8 cellular contexts compared by ENCODE assay signal in genomic region chr17:39164675-39165143, GRCh38. TPM values are rescaled to one million over a fixed set of nuclear protein-coding genes. Genes with fewer than 3 reads are reported as not detected.
DNase-seq lines count a peak whose midpoint lies in the region; ATAC-seq and TF ChIP-seq lines count a peak whose summit lies in the region.

No MANE protein-coding gene starts in this region.

- POLR2A ChIA-PET in BJ (lab: Charles Lee): interaction anchor here (0.5 to 1.0 kb wide), 2 partner anchors 12 to 320 kb away, joined by 3 to 13 read pairs; no protein-coding TSS in a partner anchor

- H3F3A ChIP-seq in SU-DHL-6 (ENCODE audit: insufficient read depth): no peaks in the 10 kb centered on the region

- in situ Hi-C loops in transverse colon (cut with MboI; ENCODE audit: low pct_ligation_motif_present in 1 of 4, low pct_unique_long_range_greater_than_20kb in 1 of 4, low sequenced_read_pairs in 3 of 4): loop anchor here in 2 of 4 donors (25.0 kb wide), 2 partner anchors 177 to 302 kb away; partner anchors contain the start of genes LASP1 (in 1 of the 2) and RPL23 (in 1 of the 2)

- TF ChIP-seq POLR2A in transverse colon (IDR thresholded peaks at IDR 0.05): no peak

- TF ChIP-seq CTCF in BJ (IDR thresholded peaks at IDR 0.05; ENCODE audit: insufficient read depth, low read depth, low read length): peak; percentile 94
- peak; percentile 76 for TF ChIP-seq CTCF in SU-DHL-6 (IDR thresholded peaks at IDR 0.05; ENCODE audit: insufficient read depth, low read length, poor library complexity, severe bottlenecking)
- peak; percentile 66 to 93 (median 79) for TF ChIP-seq CTCF in heart right ventricle (IDR thresholded peaks at IDR 0.05)
- TF ChIP-seq CTCF in transverse colon (IDR thresholded peaks at IDR 0.05): peak; percentile 75 to 87 (median 80)

- H3K4me1 ChIP-seq in Karpas-422 (ENCODE audit: low read length) (peaks cover 5% of the 10 kb centered on the region), heart right ventricle (peaks cover 0 to 46% (median 38%) of the 10 kb centered on the region in 9 donors), transverse colon (peaks cover 3 to 37% (median 15%) of the 10 kb centered on the region in 4 donors)

- H3K9me2 ChIP-seq in Karpas-422 (replicated peaks; ENCODE audit: insufficient read depth, low read length): no peaks in the 10 kb centered on the region
- H3K9me2 ChIP-seq in SU-DHL-6 (replicated peaks; ENCODE audit: insufficient read depth, low read length): no peaks in the 10 kb centered on the region

- H3K4me2 ChIP-seq in Karpas-422 (ENCODE audit: low read depth, low read length, poor library complexity, severe bottlenecking): peak overlapping the region; percentile 61
- peak overlapping the region; percentile 36 for H3K4me2 ChIP-seq in SU-DHL-6 (ENCODE audit: low read depth, low read length, poor library complexity, severe bottlenecking)

- peaks cover 19% of the 10 kb centered on the region for H3K4me1 Mint-ChIP-seq in activated naive CD8-positive, alpha-beta T cell treated with anti-CD3 and anti-CD28 coated beads, Interleukin-2, amount 50 U/mL, for 24 hours

- H3K9me3 ChIP-seq in Karpas-422 (ENCODE audit: low read length) (no peaks in the 10 kb centered on the region), SU-DHL-6 (ENCODE audit: insufficient read depth, low read length) (no peaks in the 10 kb centered on the region), heart right ventricle (peaks cover 0 to 4% (median 0%) of the 10 kb centered on the region in 11 donors), transverse colon (peaks cover 0 to 3% of the 10 kb centered on the region in 2 donors)

- H3K36me3 ChIP-seq in BJ (ENCODE audit: control insufficient read depth, insufficient read depth, low read length) (no peaks in the 10 kb centered on the region), Karpas-422 (ENCODE audit: insufficient read depth, low read length) (no peaks in the 10 kb centered on the region), SU-DHL-6 (ENCODE audit: low read length) (no peaks in the 10 kb centered on the region), heart right ventricle (no peaks in the 10 kb centered on the region), transverse colon (no peaks in the 10 kb centered on the region)

- intact Hi-C loops in heart right ventricle (cut with DNase I): loop anchor here in 4 of 10 donors (10.0 kb wide), 2 partner anchors 70 to 80 kb away; no protein-coding TSS in a partner anchor
- intact Hi-C loops in transverse colon (cut with DNase I; ENCODE audit: low total_unique reads): no loop called here

- peaks cover 23% of the 10 kb centered on the region for H3K27me3 ChIP-seq in BJ (ENCODE audit: control insufficient read depth, insufficient read depth, low read length)
- H3K27me3 ChIP-seq in Karpas-422 (ENCODE audit: low read length): no peaks in the 10 kb centered on the region
- no peaks in the 10 kb centered on the region for H3K27me3 ChIP-seq in SU-DHL-6 (ENCODE audit: low read length)
- H3K27me3 ChIP-seq in heart right ventricle: peaks cover 0 to 8% (median 0%) of the 10 kb centered on the region in 7 donors
- H3K27me3 ChIP-seq in transverse colon: peaks cover 8% of the 10 kb centered on the region

- no peaks in the 10 kb centered on the region for H4K20me1 ChIP-seq in Karpas-422 (ENCODE audit: insufficient read depth, low read depth, low read length)
- H4K20me1 ChIP-seq in SU-DHL-6 (ENCODE audit: low read depth, low read length): no peaks in the 10 kb centered on the region

- CTCF ChIA-PET in BJ (lab: Yijun Ruan, JAX): interaction anchor here (0.7 to 4.4 kb wide), 27 partner anchors 10 to 188 kb away, joined by 3 to 73 read pairs (median 7); partner anchors contain the start of genes PLXDC1 and RPL19

- H2AFZ ChIP-seq in Karpas-422 (ENCODE audit: low read length) (peak overlapping the region; percentile 6; the same call in 1 of the 2 replicates), SU-DHL-6 (ENCODE audit: low read depth, low read length, severe bottlenecking) (no peak overlapping the region)

- H3K9ac ChIP-seq in Karpas-422 (ENCODE audit: low read length) (peak overlapping the region; percentile 25), SU-DHL-6 (ENCODE audit: low read length) (no peak overlapping the region)

- no peak overlapping the region for H3K27ac Mint-ChIP-seq in activated naive CD8-positive, alpha-beta T cell treated with anti-CD3 and anti-CD28 coated beads, Interleukin-2, amount 50 U/mL, for 24 hours

- H3K9me3 Mint-ChIP-seq in activated naive CD8-positive, alpha-beta T cell treated with anti-CD3 and anti-CD28 coated beads, Interleukin-2, amount 50 U/mL, for 24 hours: no peaks in the 10 kb centered on the region

- no peak overlapping the region for H3K27ac ChIP-seq in Karpas-422 (ENCODE audit: low read length)
- H3K27ac ChIP-seq in SU-DHL-6 (ENCODE audit: low read depth, low read length): no peak overlapping the region
- peak overlapping the region in 7 of 10 donors; percentile 11 to 63 (median 36) for H3K27ac ChIP-seq in heart right ventricle
- H3K27ac ChIP-seq in transverse colon: peak overlapping the region in 3 of 4 donors; percentile 4 to 47 (median 6)

- peaks cover 2% of the 10 kb centered on the region for H3K36me3 Mint-ChIP-seq in activated naive CD8-positive, alpha-beta T cell treated with anti-CD3 and anti-CD28 coated beads, Interleukin-2, amount 50 U/mL, for 24 hours (ENCODE audit: low read depth)

- WGBS in heart right ventricle, 2 donors: 0% methylated on average over 15 of the region's 15 CpGs
- WGBS in transverse colon (ENCODE audit: low coverage in 1 of 2), 2 donors: 5 to 8% methylated on average over 4 to 14 of the region's 15 CpGs

- H3K27me3 Mint-ChIP-seq in activated naive CD8-positive, alpha-beta T cell treated with anti-CD3 and anti-CD28 coated beads, Interleukin-2, amount 50 U/mL, for 24 hours: peaks cover 30% of the 10 kb centered on the region

- ATAC-seq in GM19395 (IDR thresholded peaks at IDR 0.05; ENCODE audit: unreplicated experiment) (peak; percentile 76), heart right ventricle (peak; percentile 86 to 94 (median 92))
- ATAC-seq in activated naive CD8-positive, alpha-beta T cell treated with anti-CD3 and anti-CD28 coated beads, Interleukin-2, amount 50 U/mL, for 24 hours: peak; percentile 98

- no peak for TF ChIP-seq EP300 in transverse colon (IDR thresholded peaks at IDR 0.05; ENCODE audit: low read depth)

- H3K4me3 Mint-ChIP-seq in activated naive CD8-positive, alpha-beta T cell treated with anti-CD3 and anti-CD28 coated beads, Interleukin-2, amount 50 U/mL, for 24 hours: peak overlapping the region; percentile 90

- H3K79me2 ChIP-seq in Karpas-422 (ENCODE audit: low read length) (no peaks in the 10 kb centered on the region), SU-DHL-6 (ENCODE audit: insufficient read depth, low read length) (no peaks in the 10 kb centered on the region)

- DNase-seq in BJ (ENCODE audit: low read depth) (peak; percentile 51), Karpas-422 (peak; percentile 90), heart right ventricle (peak; percentile 90 to 95), pons (ENCODE audit: low spot score) (peak; percentile 72), transverse colon (peak; percentile 88)
- peak; percentile 86 for DNase-seq in activated naive CD8-positive, alpha-beta T cell treated with anti-CD3 and anti-CD28 coated beads, Interleukin-2, amount 50 U/mL, for 24 hours

- H3K4me3 ChIP-seq in BJ (ENCODE audit: low read depth, low read length): peak overlapping the region; percentile 32
- peak overlapping the region; percentile 20; the same call in 1 of the 2 replicates for H3K4me3 ChIP-seq in Karpas-422 (ENCODE audit: low read length)
- no peak overlapping the region for H3K4me3 ChIP-seq in SU-DHL-6 (ENCODE audit: insufficient read depth, low read length, poor library complexity, severe bottlenecking)
- peak overlapping the region; percentile 32 to 63 (median 58) for H3K4me3 ChIP-seq in heart right ventricle
- H3K4me3 ChIP-seq in transverse colon: peak overlapping the region; percentile 17 to 53 (median 33)

RNA-seq across cellular contexts. Expression of gene ARL5C, which starts 1.3 kb away (rescaled TPM):
- polyA plus RNA-seq in BJ (2011; rRNA removed) (not detected in 2 replicates), heart right ventricle (not detected)
- polyA minus RNA-seq in BJ (2011; rRNA and poly(A)+ RNA removed): 0.05 and 0.10 TPM in 2 replicates
- total RNA-seq in Karpas-422 (2014; rRNA removed; shearing (Covaris generic); ENCODE audit: low replicate concordance): not detected in 2 replicates
- total RNA-seq in heart right ventricle (not detected), transverse colon (not detected)

RNA-seq across cellular contexts. Expression of gene PLXDC1, which starts 13.3 kb away (rescaled TPM):
- 1.8 and 5.0 TPM in 2 replicates for polyA plus RNA-seq in BJ (2011; rRNA removed)
- 0.90 and 1.7 TPM in 2 replicates for polyA minus RNA-seq in BJ (2011; rRNA and poly(A)+ RNA removed)
- not detected in 2 replicates for total RNA-seq in Karpas-422 (2014; rRNA removed; shearing (Covaris generic); ENCODE audit: low replicate concordance)
- total RNA-seq in heart right ventricle: 10 to 100 TPM in 7 of 10 donors, 1 to 10 TPM in 3; 9.1 to 21.3 (median 11.2) TPM
- 10 to 100 TPM in 1 of 2 donors, 1 to 10 TPM in 1; 7.3 to 20.0 TPM for polyA plus RNA-seq in heart right ventricle
- total RNA-seq in transverse colon: 10 to 100 TPM in 1 of 4 donors, 1 to 10 TPM in 3; 1.6 to 26.2 (median 4.3) TPM

RNA-seq across cellular contexts. Expression of gene CACNB1, which starts 32.8 kb away (rescaled TPM):
- polyA plus RNA-seq in BJ (2011; rRNA removed): 6.6 and 8.5 TPM in 2 replicates
- 6.7 and 14.2 TPM in 2 replicates for polyA minus RNA-seq in BJ (2011; rRNA and poly(A)+ RNA removed)
- 9.1 and 13.6 TPM in 2 replicates for total RNA-seq in Karpas-422 (2014; rRNA removed; shearing (Covaris generic); ENCODE audit: low replicate concordance)
- total RNA-seq in heart right ventricle: 1 to 10 TPM; 3.3 to 7.9 (median 4.6) TPM
- polyA plus RNA-seq in heart right ventricle: 10 to 100 TPM in 1 of 2 donors, 1 to 10 TPM in 1; 6.8 to 11.5 TPM
- 10 to 100 TPM; 10.1 to 21.7 (median 11.6) TPM for total RNA-seq in transverse colon

RNA-seq across cellular contexts. Expression of gene RPL19, which starts 35.4 kb away (rescaled TPM):
- 1,903 and 2,002 TPM in 2 replicates for polyA plus RNA-seq in BJ (2011; rRNA removed)
- polyA minus RNA-seq in BJ (2011; rRNA and poly(A)+ RNA removed): 352 and 471 TPM in 2 replicates
- total RNA-seq in Karpas-422 (2014; rRNA removed; shearing (Covaris generic); ENCODE audit: low replicate concordance): 2,922 and 4,663 TPM in 2 replicates
- 1,000 to 10,000 TPM in 3 of 10 donors, 100 to 1,000 TPM in 7; 907 to 1,150 (median 965) TPM for total RNA-seq in heart right ventricle
- polyA plus RNA-seq in heart right ventricle: 1,000 to 10,000 TPM; 1,654 to 3,029 TPM
- total RNA-seq in transverse colon: 1,000 to 10,000 TPM; 1,146 to 2,715 (median 2,002) TPM

Comparison
In these comparisons a context has a peak if more than half of its experiments do, and no peak if none do; other contexts are left out.
1. H3K27ac ChIP-seq: peak in heart right ventricle (7 of 10) and transverse colon (3 of 4); none in Karpas-422 (single experiment) and SU-DHL-6 (single experiment).
2. Peak in every context shown above with its lines, with median percentiles within 50 percentile points of each other: DNase-seq, CTCF ChIP-seq and ATAC-seq.